8 cellular contexts compared by ENCODE assay signal in genomic region chr7:28389504-28390385, GRCh38. TPM values are rescaled to one million over a fixed set of nuclear protein-coding genes. Genes with fewer than 3 reads are reported as not detected.
DNase-seq lines count a peak whose midpoint lies in the region; ATAC-seq, FAIRE-seq and TF ChIP-seq lines count a peak whose summit lies in the region.

No MANE protein-coding gene starts in this region.

- H3K27ac Mint-ChIP-seq in CD4-positive, alpha-beta T cell: no peak overlapping the region

- POLR2A ChIA-PET in CD4-positive, alpha-beta T cell (lab: Charles Lee): no interaction called here

- H3K4me3 Mint-ChIP-seq in CD4-positive, alpha-beta T cell: no peak overlapping the region

- FAIRE-seq in HTR-8/SVneo (lab: Jason Lieb, UNC): no peak

- no peak overlapping the region for H3K9ac ChIP-seq in colonic mucosa (ENCODE audit: low read depth in 2 of 2, low read length in 2 of 2)

- no peaks in the 10 kb centered on the region for H3K4me1 ChIP-seq in colonic mucosa
- peaks cover 6% of the 10 kb centered on the region for H3K4me1 ChIP-seq in lower lobe of right lung

- intact Hi-C loops in CD4-positive, alpha-beta T cell (cut with DNase I, micrococcal nuclease): loop anchor here (2.0 to 5.0 kb wide), 2 partner anchors 463 to 465 kb away; no protein-coding TSS in a partner anchor
- intact Hi-C loops in colonic mucosa (cut with DNase I): loop anchor here (5.0 kb wide), 2 partner anchors 238 to 463 kb away; no protein-coding TSS in a partner anchor
- intact Hi-C loops in lower lobe of right lung (cut with DNase I): loop anchor here (5.0 kb wide), 1 partner anchor 463 kb away; no protein-coding TSS in a partner anchor

- no peaks in the 10 kb centered on the region for H3K4me1 Mint-ChIP-seq in CD4-positive, alpha-beta T cell (ENCODE audit: low read depth)

- no peak for ATAC-seq in CD4-positive, alpha-beta T cell (ENCODE audit: poor library complexity)
- ATAC-seq in lower lobe of right lung: peak; percentile 38 to 48
- ATAC-seq in GM21515 (IDR thresholded peaks at IDR 0.05; ENCODE audit: unreplicated experiment): no peak
- no peak for ATAC-seq in HG02759 (IDR thresholded peaks at IDR 0.05; ENCODE audit: unreplicated experiment)
- ATAC-seq in GM19463 (IDR thresholded peaks at IDR 0.05; ENCODE audit: unreplicated experiment): no peak

- no peaks in the 10 kb centered on the region for H3K9me3 ChIP-seq in CD4-positive, alpha-beta T cell (ENCODE audit: control insufficient read depth, low read length)
- H3K9me3 ChIP-seq in colonic mucosa (no peaks in the 10 kb centered on the region), lower lobe of right lung (no peaks in the 10 kb centered on the region)

- CTCF ChIA-PET in CD4-positive, alpha-beta T cell (lab: Charles Lee): no interaction called here

- H3K36me3 ChIP-seq in colonic mucosa: no peaks in the 10 kb centered on the region
- no peaks in the 10 kb centered on the region for H3K36me3 ChIP-seq in lower lobe of right lung

- peaks cover 2% of the 10 kb centered on the region for H3K9me3 Mint-ChIP-seq in CD4-positive, alpha-beta T cell

- no peaks in the 10 kb centered on the region for H3K36me3 Mint-ChIP-seq in CD4-positive, alpha-beta T cell (ENCODE audit: low read depth)

- no peak overlapping the region for H3K27ac ChIP-seq in CD4-positive, alpha-beta T cell (ENCODE audit: low read depth, low read length)
- H3K27ac ChIP-seq in colonic mucosa: no peak overlapping the region
- no peak overlapping the region for H3K27ac ChIP-seq in lower lobe of right lung

- H3K27me3 ChIP-seq in CD4-positive, alpha-beta T cell (ENCODE audit: control insufficient read depth, insufficient read depth, low read length): peaks cover 21% of the 10 kb centered on the region
- H3K27me3 ChIP-seq in colonic mucosa (no peaks in the 10 kb centered on the region), lower lobe of right lung (ENCODE audit: low read depth) (peaks cover 9% of the 10 kb centered on the region)

- no peak for DNase-seq in CD4-positive, alpha-beta T cell
- DNase-seq in HTR-8/SVneo (ENCODE audit: insufficient read length, low spot score) (peak; percentile 13), NOMO-1 (lab: John Stamatoyannopoulos, UW; ENCODE audit: unreplicated experiment in 2 of 2) (peak; percentile 32 to 59), colonic mucosa (no peak), lower lobe of right lung (no peak)

- peaks cover 58% of the 10 kb centered on the region for H3K27me3 Mint-ChIP-seq in CD4-positive, alpha-beta T cell

- TF ChIP-seq CTCF in CD4-positive, alpha-beta T cell (IDR thresholded peaks at IDR 0.05): peak; percentile 62
- TF ChIP-seq CTCF in colonic mucosa (IDR thresholded peaks at IDR 0.05) (peak; percentile 64), lower lobe of right lung (IDR thresholded peaks at IDR 0.05) (peak; percentile 78)

- H3K4me3 ChIP-seq in colonic mucosa: no peak overlapping the region
- H3K4me3 ChIP-seq in lower lobe of right lung: peak overlapping the region; percentile 22

RNA-seq across cellular contexts. Expression of gene CREB5, which starts 22.6 kb away (rescaled TPM):
- total RNA-seq in CD4-positive, alpha-beta T cell: under 1 TPM; 0.19 to 0.22 TPM
- total RNA-seq in colonic mucosa (1 to 10 TPM in 1 of 2 donors, under 1 TPM in 1; 0.54 to 3.6 TPM), lower lobe of right lung (10.3 TPM)

Comparison
In these comparisons a context has a peak if more than half of its experiments do, and no peak if none do; other contexts are left out.
1. ATAC-seq: peak in lower lobe of right lung (2 of 2); none in CD4-positive, alpha-beta T cell (single experiment), GM21515 (single experiment), HG02759 (single experiment) and GM19463 (single experiment).
2. DNase-seq: peak in HTR-8/SVneo (single experiment) and NOMO-1 (2 of 2); none in CD4-positive, alpha-beta T cell (0 of 10), colonic mucosa (single experiment) and lower lobe of right lung (single experiment).
3. Peak in every context shown above with its lines, with median percentiles within 50 percentile points of each other: CTCF ChIP-seq.